Comparison of ENCODE assay signal across 8 cellular contexts in genomic region chr17:80474231-80474932, GRCh38. TPM values are rescaled to one million over a fixed set of nuclear protein-coding genes. Genes with fewer than 3 reads are reported as not detected.
DNase-seq lines count a peak whose midpoint lies in the region; ATAC-seq and TF ChIP-seq lines count a peak whose summit lies in the region.

No MANE protein-coding gene starts in this region.

- DNase-seq in A673 (ENCODE audit: low spot score) = peak; percentile 45
- peak; percentile 78 for DNase-seq in ELR (ENCODE audit: low read depth)
- DNase-seq in NOMO-1 (lab: John Stamatoyannopoulos, UW; ENCODE audit: unreplicated experiment in 2 of 2) = peak; percentile 30 to 50
- DNase-seq in T47D (ENCODE audit: low read depth in 1 of 2, low spot score in 1 of 2) = peak; percentile 75 to 79
- DNase-seq in naive B cell = no peak
- no peak for DNase-seq in globus pallidus (ENCODE audit: low spot score)
- DNase-seq in omental fat pad (ENCODE audit: low spot score) = no peak

- peak overlapping the region in 2 of 6 donors; percentile 18 to 39 for H3K27ac Mint-ChIP-seq in naive B cell

- H3K4me3 Mint-ChIP-seq in naive B cell = peak overlapping the region; percentile 61 to 87 (median 78)

- ATAC-seq in naive B cell (ENCODE audit: low read depth in 2 of 2) (peak; percentile 10 to 17), omental fat pad (ENCODE audit: low FRiP score) (no peak), HG02588 (IDR thresholded peaks at IDR 0.05; ENCODE audit: unreplicated experiment) (no peak)

- H3K4me1 ChIP-seq in A673 (ENCODE audit: insufficient read depth, low read length, poor library complexity, severe bottlenecking) = peaks cover 36% of the 10 kb centered on the region

- TF ChIP-seq CTCF in A673 (conservative IDR thresholded peaks at IDR 0.05; ENCODE audit: low read depth, low read length) (peak; percentile 42), omental fat pad (IDR thresholded peaks at IDR 0.05) (no peak)

- no peak overlapping the region for H3K27ac ChIP-seq in A673 (ENCODE audit: low read depth, low read length, poor library complexity, severe bottlenecking)

- intact Hi-C loops in A673 (cut with micrococcal nuclease; ENCODE audit: unreplicated experiment) = no loop called here

- peaks cover 96% of the 10 kb centered on the region for H3K27me3 ChIP-seq in A673 (replicated peaks; ENCODE audit: insufficient read depth, low read depth, low read length, poor library complexity)

- POLR2A ChIA-PET in A673 (lab: Charles Lee; ENCODE audit: low non-redundant PET) = no interaction called here

- no peaks in the 10 kb centered on the region for H3K36me3 ChIP-seq in A673 (ENCODE audit: insufficient read depth, low read length, poor library complexity, severe bottlenecking)

- peak overlapping the region; percentile 13 for H3K4me3 ChIP-seq in A673 (ENCODE audit: low read depth, low read length, poor library complexity, severe bottlenecking)

- peaks cover 46 to 68% (median 64%) of the 10 kb centered on the region in 3 donors for H3K27me3 Mint-ChIP-seq in naive B cell

- H3K36me3 Mint-ChIP-seq in naive B cell = no peaks in the 10 kb centered on the region

- H3K9me3 Mint-ChIP-seq in naive B cell = peaks cover 0 to 2% (median 0%) of the 10 kb centered on the region in 7 donors

- no peaks in the 10 kb centered on the region for H3K9me3 ChIP-seq in A673 (ENCODE audit: low read depth, low read length, poor library complexity, severe bottlenecking)

- BruUV-seq in A673 (replicated peaks; lab: Mats Ljungman, UMichigan) = no TSS peak

- peaks cover 22 to 37% (median 24%) of the 10 kb centered on the region in 3 donors for H3K4me1 Mint-ChIP-seq in naive B cell

- CTCF ChIA-PET in A673 (lab: Charles Lee) = interaction anchor here (1.0 kb wide), 1 partner anchor 385 kb away, joined by 3 read pairs; no protein-coding TSS in a partner anchor

- in situ Hi-C loops in T47D (cut with HindIII; ENCODE audit: low pct_unique_long_range_greater_than_20kb, low sequenced_read_pairs) = no loop called here

RNA-seq across cellular contexts. Expression of gene NPTX1, which starts 2.0 kb away (rescaled TPM):
- total RNA-seq in A673 (2021) = 0.15 and 0.43 TPM in 2 replicates
- polyA plus RNA-seq in naive B cell (ENCODE audit: low read depth in 6 of 6) = not detected
- total RNA-seq in omental fat pad = under 1 TPM in 3 of 4 donors, not detected in 1; 0.16 to 0.96 (median 0.19) TPM

RNA-seq across cellular contexts. Expression of gene ENDOV, which starts 59.4 kb away (rescaled TPM):
- total RNA-seq in A673 (2021) (14.1 and 15.6 TPM in 2 replicates), omental fat pad (10 to 100 TPM in 1 of 4 donors, 1 to 10 TPM in 3; 6.9 to 16.6 (median 8.1) TPM)
- polyA plus RNA-seq in naive B cell (ENCODE audit: low read depth in 6 of 6) = 10 to 100 TPM; 16.4 to 35.2 (median 20.7) TPM

Comparison
In these comparisons a context has a peak if more than half of its experiments do, and no peak if none do; other contexts are left out.
1. DNase-seq: peak in A673 (single experiment), ELR (single experiment), NOMO-1 (2 of 2) and T47D (2 of 2); none in naive B cell (single experiment), globus pallidus (single experiment) and omental fat pad (single experiment).
2. ATAC-seq: peak in naive B cell (2 of 2); none in omental fat pad (single experiment) and HG02588 (single experiment).